9 cellular contexts compared by ENCODE assay signal in genomic region chr13:66995366-66995663, GRCh38.
DNase-seq lines count a peak whose midpoint lies in the region; ATAC-seq and TF ChIP-seq lines count a peak whose summit lies in the region.
"Had no signal": no experiment of that assay in that cellular context is flagged by ENCODE, and none has a peak within 500 bp of the region (broad histone marks: within the 10 kb centered on the region; RNA-seq: fewer than 3 reads in every experiment).

No MANE protein-coding gene starts in this region.

- H3K36me3 ChIP-seq in KMS-11 (ENCODE audit: insufficient read depth) (no peaks in the 10 kb centered on the region), body of pancreas (replicated peaks in 1 of 2; ENCODE audit: insufficient read depth in 1 of 2, low read depth in 2 of 2) (no peaks in the 10 kb centered on the region)
- H3K36me3 ChIP-seq: ovary had no signal

- no peaks in the 10 kb centered on the region for H4K20me1 ChIP-seq in KMS-11 (ENCODE audit: insufficient read depth)

- ATAC-seq in GM19395 (IDR thresholded peaks at IDR 0.05; ENCODE audit: unreplicated experiment) (peak; percentile 79), HG02870 (IDR thresholded peaks at IDR 0.05; ENCODE audit: unreplicated experiment) (peak; percentile 77), body of pancreas (no peak)
- no peak for ATAC-seq in effector memory CD8-positive, alpha-beta T cell (replicated peaks)

- peaks cover 52% of the 10 kb centered on the region for H3K4me1 ChIP-seq in KMS-11 (ENCODE audit: low read depth, poor library complexity, severe bottlenecking)
- peaks cover 14% of the 10 kb centered on the region for H3K4me1 ChIP-seq in body of pancreas

- peak overlapping the region; percentile 79 for H3K4me2 ChIP-seq in KMS-11

- no peak for TF ChIP-seq POLR2A in body of pancreas (IDR thresholded peaks at IDR 0.05)

- H3K4me1 Mint-ChIP-seq in effector memory CD8-positive, alpha-beta T cell (ENCODE audit: low read depth in 2 of 2), result no peaks in the 10 kb centered on the region

- no peak overlapping the region for H3K27ac Mint-ChIP-seq in effector memory CD8-positive, alpha-beta T cell

- no peaks in the 10 kb centered on the region for H3K27me3 Mint-ChIP-seq in effector memory CD8-positive, alpha-beta T cell

- DNase-seq in substantia nigra (lab: John Stamatoyannopoulos, UW) (no peak), body of pancreas (no peak)
- no peak for DNase-seq in effector memory CD8-positive, alpha-beta T cell
- DNase-seq in stimulated activated naive CD4-positive, alpha-beta T cell treated with Interleukin-2 at 50 U/mL for 16 hours (lab: John Stamatoyannopoulos, UW), result no peak
- DNase-seq: activated effector memory CD4-positive, alpha-beta T cell treated with anti-CD3 and anti-CD28 coated beads, Interleukin-2, amount 50 U/mL, for 16 hours; ovary had no signal

- H3K4me3 ChIP-seq in KMS-11 (IDR thresholded peaks at IDR 0.05; ENCODE audit: insufficient read depth, low read depth, low read length), result no peak overlapping the region
- H3K4me3 ChIP-seq in body of pancreas, result no peak overlapping the region
- H3K4me3 ChIP-seq: ovary had no signal

- H3K9me3 Mint-ChIP-seq in effector memory CD8-positive, alpha-beta T cell, result peaks cover 7 to 9% of the 10 kb centered on the region in 2 donors

- H3K27ac ChIP-seq in KMS-11, result peak overlapping the region; percentile 98
- H3K27ac ChIP-seq in substantia nigra (ENCODE audit: low read depth, low read length, poor library complexity, severe bottlenecking), result peak overlapping the region; percentile 75
- H3K27ac ChIP-seq in body of pancreas, result no peak overlapping the region
- H3K27ac ChIP-seq: ovary had no signal

- no peaks in the 10 kb centered on the region for H3K27me3 ChIP-seq in KMS-11 (ENCODE audit: insufficient read depth, low read depth)
- H3K27me3 ChIP-seq in body of pancreas, result no peaks in the 10 kb centered on the region
- H3K27me3 ChIP-seq: ovary had no signal

- intact Hi-C loops in body of pancreas (cut with DNase I), result no loop called here

- no peaks in the 10 kb centered on the region for H3K79me2 ChIP-seq in KMS-11 (ENCODE audit: insufficient read depth, low read depth)

- 33 to 36% methylated on average over 1 of the region's 1 CpG for WGBS in body of pancreas, 2 donors

- H3K4me3 Mint-ChIP-seq in effector memory CD8-positive, alpha-beta T cell, result no peak overlapping the region

- H3K9me3 ChIP-seq in body of pancreas, result no peaks in the 10 kb centered on the region
- H3K9me3 ChIP-seq: ovary had no signal

- no peaks in the 10 kb centered on the region for H3K36me3 Mint-ChIP-seq in effector memory CD8-positive, alpha-beta T cell (ENCODE audit: insufficient read depth)

- TF ChIP-seq CTCF in KMS-11 (conservative IDR thresholded peaks at IDR 0.05; ENCODE audit: low read depth, low read length) (no peak), body of pancreas (IDR thresholded peaks at IDR 0.05) (no peak)

- H3K9ac ChIP-seq in KMS-11, result peak overlapping the region; percentile 58

- peak overlapping the region; percentile 52; the same call in 1 of the 2 replicates for H2AFZ ChIP-seq in KMS-11 (ENCODE audit: low read depth)

Comparison
In these comparisons a context has a peak if more than half of its experiments do, and no peak if none do; other contexts are left out.
1. ATAC-seq: peak in GM19395 (single experiment) and HG02870 (single experiment); none in effector memory CD8-positive, alpha-beta T cell (single experiment) and body of pancreas (single experiment).
2. H3K27ac ChIP-seq: peak in KMS-11 (single experiment) and substantia nigra (single experiment); none in body of pancreas (0 of 4).